Comparison of ENCODE assay signal across 39 cellular contexts in the genomic region with DNA sequence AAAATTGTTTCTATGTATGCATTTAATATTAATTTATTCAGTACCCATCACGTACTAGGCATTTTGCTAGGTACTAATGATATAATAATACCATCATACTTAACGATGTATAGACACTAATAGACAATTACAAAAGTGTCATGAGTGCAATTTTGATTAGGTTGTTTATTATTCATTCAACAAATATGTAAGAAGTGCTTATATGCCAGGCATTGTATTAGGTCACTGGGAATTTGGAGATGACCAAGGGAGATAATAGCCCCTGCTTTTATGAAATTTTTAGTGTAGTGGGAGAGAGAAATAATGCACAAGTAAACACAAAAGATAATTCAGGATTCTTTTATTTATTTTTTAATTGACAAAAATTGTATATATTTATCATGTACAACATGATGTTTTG. TPM values are rescaled to one million over a fixed set of nuclear protein-coding genes. Genes with fewer than 3 reads are reported as not detected.
"Had no signal": no experiment of that assay in that cellular context is flagged by ENCODE, and none has a peak within 500 bp of the region (broad histone marks: within the 10 kb centered on the region; RNA-seq: fewer than 3 reads in every experiment).

No MANE protein-coding gene starts in this region.

- DNase-seq: Karpas-422, Kasumi-1, MG63, MM.1S, MV-4-11, NCI-H1048, NCI-H1092, NCI-H1092 treated with DMSO at 0.1 percent for 48 hours, NCI-H1105, NCI-H1105 treated with DMSO at 0.1 percent for 48 hours, NCI-H1417, NCI-H1417 treated with DMSO at 0.1 percent for 48 hours, NCI-H1436, NCI-H1436 treated with DMSO at 0.1 percent for 48 hours, NCI-H146, NCI-H1694, NCI-H187, NCI-H187 treated with DMSO at 0.1 percent for 48 hours, NCI-H1930, NCI-H2029, NCI-H2029 treated with DMSO at 0.1 percent for 48 hours, NCI-H2081, NCI-H2081 treated with DMSO at 0.1 percent for 48 hours, NCI-H2107, NCI-H2171, NCI-H2171 treated with DMSO at 0.1 percent for 48 hours, NCI-H2227 treated with DMSO at 0.1 percent for 48 hours, NCI-H226, NCI-H345, NCI-H446, NCI-H446 treated with DMSO at 0.1 percent for 48 hours, NCI-H510A, NCI-H510A treated with DMSO at 0.1 percent for 48 hours, NCI-H524, NCI-H524 treated with DMSO at 0.1 percent for 48 hours had no signal

- H3K27me3 ChIP-seq: MG63 had no signal

- H3K36me3 ChIP-seq: MG63 had no signal

- H3K4me3 ChIP-seq: MG63 had no signal

RNA-seq across cellular contexts. Expression of a gene that starts 18.6 kb away (rescaled TPM):
- total RNA-seq: LHCN-M2, M059J, MCF 10A, NCI-H460 had no signal
